Comparison of ENCODE assay signal across 1 cellular context in the genomic region with DNA sequence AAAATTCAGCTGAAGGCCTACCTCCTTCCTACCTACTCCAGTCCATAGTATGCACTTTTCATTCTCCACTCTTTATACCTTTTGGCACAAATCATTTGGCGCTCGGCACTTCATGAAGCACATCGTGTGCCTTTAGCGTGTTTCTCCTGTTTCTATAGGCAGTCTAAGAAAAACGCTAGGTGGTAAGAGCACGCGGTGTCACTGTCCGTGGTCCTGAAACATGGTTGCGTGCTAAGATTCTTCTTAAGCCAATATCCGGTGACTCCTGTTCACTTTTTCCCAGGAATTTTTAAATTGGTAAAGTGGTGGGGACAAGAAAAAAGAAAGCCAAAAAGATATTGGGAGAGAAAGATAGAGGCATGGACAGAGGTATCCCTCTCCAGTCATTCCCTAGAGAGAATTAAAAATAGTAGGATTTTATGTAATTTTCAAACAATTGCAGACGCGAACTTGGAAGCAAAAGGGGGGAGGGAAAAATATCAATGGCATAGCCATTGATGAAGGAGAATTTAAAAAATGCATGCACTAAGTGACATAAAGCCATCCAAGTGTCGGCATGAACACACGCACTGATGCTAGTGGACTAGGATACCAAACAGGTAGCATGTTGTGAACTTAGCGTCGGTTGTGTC.
TF ChIP-seq lines count a peak whose summit lies in the region.

No MANE protein-coding gene starts in this region.

TF ChIP-seq in HepG2, 621 proteins besides CTCF, POLR2A, EP300 and RAD21 (continued from another document and continues in another):
- TF ChIP-seq AHDC1 (CRISPR knock-in tag; IDR thresholded peaks at IDR 0.05; ENCODE audit: borderline replicate concordance) (no peak), PCBP2 (optimal IDR thresholded peaks at IDR 0.05; ENCODE audit: low read depth, low read length, poor library complexity, severe bottlenecking) (no peak), E2F1 (CRISPR knock-in tag; IDR thresholded peaks at IDR 0.05) (peak; percentile 49; the same call in 1 of the 2 replicates), RFX1 (IDR thresholded peaks at IDR 0.05) (no peak), SPEN (CRISPR knock-in tag; IDR thresholded peaks at IDR 0.05; ENCODE audit: low read depth) (peak; percentile 41; the same call in 1 of the 2 replicates), STAG1 (CRISPR knock-in tag; IDR thresholded peaks at IDR 0.05) (no peak), ZNF101 (CRISPR knock-in tag; IDR thresholded peaks at IDR 0.05; ENCODE audit: borderline replicate concordance, low read depth) (no peak), ZNF687 (CRISPR knock-in tag; IDR thresholded peaks at IDR 0.05) (no peak), AHR (CRISPR knock-in tag; IDR thresholded peaks at IDR 0.05) (no peak), PCBP1 (IDR thresholded peaks at IDR 0.05; ENCODE audit: borderline replicate concordance, low read depth, low read length) (no peak), RFX5 (IDR thresholded peaks at IDR 0.05; ENCODE audit: low read depth, low read length) (no peak), MEF2D (CRISPR knock-in tag; IDR thresholded peaks at IDR 0.05) (peak; percentile 75), BATF2 (CRISPR knock-in tag; IDR thresholded peaks at IDR 0.05) (peak; percentile 67; the same call in 1 of the 2 replicates), ZNF510 (CRISPR knock-in tag; IDR thresholded peaks at IDR 0.05; ENCODE audit: low read depth) (peak; percentile 73; the same call in 1 of the 2 replicates), ZBTB46 (CRISPR knock-in tag; IDR thresholded peaks at IDR 0.05; ENCODE audit: borderline replicate concordance) (no peak), U2AF1 (optimal IDR thresholded peaks at IDR 0.05; ENCODE audit: low read depth, low read length) (no peak), SUZ12 (IDR thresholded peaks at IDR 0.05; ENCODE audit: low read depth, low read length) (no peak), NFIB (CRISPR knock-in tag; IDR thresholded peaks at IDR 0.05; ENCODE audit: borderline replicate concordance) (no peak), ZBTB38 (CRISPR knock-in tag; IDR thresholded peaks at IDR 0.05) (no peak), FOXA3 (CRISPR knock-in tag; IDR thresholded peaks at IDR 0.05) (peak; percentile 63), ZNF619 (CRISPR knock-in tag; IDR thresholded peaks at IDR 0.05) (no peak), ZSCAN29 (CRISPR knock-in tag; conservative IDR thresholded peaks at IDR 0.05) (no peak)
- TF ChIP-seq, protein P1, sequence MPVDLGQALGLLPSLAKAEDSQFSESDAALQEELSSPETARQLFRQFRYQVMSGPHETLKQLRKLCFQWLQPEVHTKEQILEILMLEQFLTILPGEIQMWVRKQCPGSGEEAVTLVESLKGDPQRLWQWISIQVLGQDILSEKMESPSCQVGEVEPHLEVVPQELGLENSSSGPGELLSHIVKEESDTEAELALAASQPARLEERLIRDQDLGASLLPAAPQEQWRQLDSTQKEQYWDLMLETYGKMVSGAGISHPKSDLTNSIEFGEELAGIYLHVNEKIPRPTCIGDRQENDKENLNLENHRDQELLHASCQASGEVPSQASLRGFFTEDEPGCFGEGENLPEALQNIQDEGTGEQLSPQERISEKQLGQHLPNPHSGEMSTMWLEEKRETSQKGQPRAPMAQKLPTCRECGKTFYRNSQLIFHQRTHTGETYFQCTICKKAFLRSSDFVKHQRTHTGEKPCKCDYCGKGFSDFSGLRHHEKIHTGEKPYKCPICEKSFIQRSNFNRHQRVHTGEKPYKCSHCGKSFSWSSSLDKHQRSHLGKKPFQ (CRISPR knock-in tag; IDR thresholded peaks at IDR 0.05; ENCODE audit: insufficient replicate concordance): no peak
- TF ChIP-seq, protein P2, sequence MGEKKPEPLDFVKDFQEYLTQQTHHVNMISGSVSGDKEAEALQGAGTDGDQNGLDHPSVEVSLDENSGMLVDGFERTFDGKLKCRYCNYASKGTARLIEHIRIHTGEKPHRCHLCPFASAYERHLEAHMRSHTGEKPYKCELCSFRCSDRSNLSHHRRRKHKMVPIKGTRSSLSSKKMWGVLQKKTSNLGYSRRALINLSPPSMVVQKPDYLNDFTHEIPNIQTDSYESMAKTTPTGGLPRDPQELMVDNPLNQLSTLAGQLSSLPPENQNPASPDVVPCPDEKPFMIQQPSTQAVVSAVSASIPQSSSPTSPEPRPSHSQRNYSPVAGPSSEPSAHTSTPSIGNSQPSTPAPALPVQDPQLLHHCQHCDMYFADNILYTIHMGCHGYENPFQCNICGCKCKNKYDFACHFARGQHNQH (CRISPR knock-in tag; IDR thresholded peaks at IDR 0.05): peak; percentile 66; the same call in 1 of the 2 replicates
- TF ChIP-seq, protein P3, sequence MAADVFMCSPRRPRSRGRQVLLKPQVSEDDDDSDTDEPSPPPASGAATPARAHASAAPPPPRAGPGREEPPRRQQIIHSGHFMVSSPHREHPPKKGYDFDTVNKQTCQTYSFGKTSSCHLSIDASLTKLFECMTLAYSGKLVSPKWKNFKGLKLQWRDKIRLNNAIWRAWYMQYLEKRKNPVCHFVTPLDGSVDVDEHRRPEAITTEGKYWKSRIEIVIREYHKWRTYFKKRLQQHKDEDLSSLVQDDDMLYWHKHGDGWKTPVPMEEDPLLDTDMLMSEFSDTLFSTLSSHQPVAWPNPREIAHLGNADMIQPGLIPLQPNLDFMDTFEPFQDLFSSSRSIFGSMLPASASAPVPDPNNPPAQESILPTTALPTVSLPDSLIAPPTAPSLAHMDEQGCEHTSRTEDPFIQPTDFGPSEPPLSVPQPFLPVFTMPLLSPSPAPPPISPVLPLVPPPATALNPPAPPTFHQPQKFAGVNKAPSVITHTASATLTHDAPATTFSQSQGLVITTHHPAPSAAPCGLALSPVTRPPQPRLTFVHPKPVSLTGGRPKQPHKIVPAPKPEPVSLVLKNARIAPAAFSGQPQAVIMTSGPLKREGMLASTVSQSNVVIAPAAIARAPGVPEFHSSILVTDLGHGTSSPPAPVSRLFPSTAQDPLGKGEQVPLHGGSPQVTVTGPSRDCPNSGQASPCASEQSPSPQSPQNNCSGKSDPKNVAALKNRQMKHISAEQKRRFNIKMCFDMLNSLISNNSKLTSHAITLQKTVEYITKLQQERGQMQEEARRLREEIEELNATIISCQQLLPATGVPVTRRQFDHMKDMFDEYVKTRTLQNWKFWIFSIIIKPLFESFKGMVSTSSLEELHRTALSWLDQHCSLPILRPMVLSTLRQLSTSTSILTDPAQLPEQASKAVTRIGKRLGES (CRISPR knock-in tag; IDR thresholded peaks at IDR 0.05; ENCODE audit: borderline replicate concordance): peak; percentile 71; the same call in 1 of the 2 replicates
- TF ChIP-seq, protein P4, sequence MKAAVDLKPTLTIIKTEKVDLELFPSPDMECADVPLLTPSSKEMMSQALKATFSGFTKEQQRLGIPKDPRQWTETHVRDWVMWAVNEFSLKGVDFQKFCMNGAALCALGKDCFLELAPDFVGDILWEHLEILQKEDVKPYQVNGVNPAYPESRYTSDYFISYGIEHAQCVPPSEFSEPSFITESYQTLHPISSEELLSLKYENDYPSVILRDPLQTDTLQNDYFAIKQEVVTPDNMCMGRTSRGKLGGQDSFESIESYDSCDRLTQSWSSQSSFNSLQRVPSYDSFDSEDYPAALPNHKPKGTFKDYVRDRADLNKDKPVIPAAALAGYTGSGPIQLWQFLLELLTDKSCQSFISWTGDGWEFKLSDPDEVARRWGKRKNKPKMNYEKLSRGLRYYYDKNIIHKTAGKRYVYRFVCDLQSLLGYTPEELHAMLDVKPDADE (CRISPR knock-in tag; IDR thresholded peaks at IDR 0.05): peak; percentile 81; the same call in 1 of the 2 replicates
- TF ChIP-seq, protein P5, sequence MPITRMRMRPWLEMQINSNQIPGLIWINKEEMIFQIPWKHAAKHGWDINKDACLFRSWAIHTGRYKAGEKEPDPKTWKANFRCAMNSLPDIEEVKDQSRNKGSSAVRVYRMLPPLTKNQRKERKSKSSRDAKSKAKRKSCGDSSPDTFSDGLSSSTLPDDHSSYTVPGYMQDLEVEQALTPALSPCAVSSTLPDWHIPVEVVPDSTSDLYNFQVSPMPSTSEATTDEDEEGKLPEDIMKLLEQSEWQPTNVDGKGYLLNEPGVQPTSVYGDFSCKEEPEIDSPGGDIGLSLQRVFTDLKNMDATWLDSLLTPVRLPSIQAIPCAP (CRISPR knock-in tag; IDR thresholded peaks at IDR 0.05; ENCODE audit: low read depth): 0 out of 2 replicates have a peak, but pooled peaks have one; percentile 47
- TF ChIP-seq, protein P6, sequence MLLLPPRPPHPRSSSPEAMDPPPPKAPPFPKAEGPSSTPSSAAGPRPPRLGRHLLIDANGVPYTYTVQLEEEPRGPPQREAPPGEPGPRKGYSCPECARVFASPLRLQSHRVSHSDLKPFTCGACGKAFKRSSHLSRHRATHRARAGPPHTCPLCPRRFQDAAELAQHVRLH (CRISPR knock-in tag; IDR thresholded peaks at IDR 0.05; ENCODE audit: borderline replicate concordance, low read depth): peak; percentile 89; the same call in 1 of the 2 replicates
